6 cellular contexts compared by ENCODE assay signal in genomic region chr20:3092611-3093379, GRCh38. TPM values are rescaled to one million over a fixed set of nuclear protein-coding genes. Genes with fewer than 3 reads are reported as not detected.
DNase-seq lines count a peak whose midpoint lies in the region; FAIRE-seq and TF ChIP-seq lines count a peak whose summit lies in the region.

No MANE protein-coding gene starts in this region.

- H3K27ac ChIP-seq in GM23248 (no peak overlapping the region), neural progenitor cell (no peak overlapping the region), SJCRH30 (no peak overlapping the region)

- H3K4me3 Mint-ChIP-seq in neural progenitor cell = no peak overlapping the region

- FAIRE-seq in GM19239 (lab: Jason Lieb, UNC) = no peak

- WGBS in GM23248 (ENCODE audit: low coverage in 1 of 2, low lambda C conversion rate in 2 of 2, missing lambda C conversion rate in 2 of 2), 2 experiments = 17 to 19% methylated on average over 37 to 47 of the region's 81 CpGs

- H3F3A ChIP-seq in GM23248 (ENCODE audit: insufficient read depth) (no peaks in the 10 kb centered on the region), neural progenitor cell (ENCODE audit: low read depth) (no peaks in the 10 kb centered on the region)

- DNase-seq in GM23248 = peak; percentile 30
- peak; percentile 26 for DNase-seq in activated naive CD8-positive, alpha-beta T cell treated with anti-CD3 and anti-CD28 coated beads, Interleukin-2, amount 50 U/mL, for 16 hours (ENCODE audit: low read depth, low spot score)
- DNase-seq in neural progenitor cell (ENCODE audit: low spot score) = peak; percentile 45
- no peak for DNase-seq in GM19239 (ENCODE audit: insufficient read length, low spot score)
- DNase-seq in NCI-H128 (lab: John Stamatoyannopoulos, UW; ENCODE audit: unreplicated experiment) = no peak
- DNase-seq in SJCRH30 = no peak

- H3K4me3 ChIP-seq in GM23248 (peak overlapping the region; percentile 64), neural progenitor cell (peak overlapping the region; percentile 33), SJCRH30 (no peak overlapping the region)

- H3K4me2 ChIP-seq in GM23248 (ENCODE audit: unreplicated experiment) (peak overlapping the region; percentile 54), neural progenitor cell (peak overlapping the region; percentile 66)

- H2AFZ ChIP-seq in GM23248 (peak overlapping the region; percentile 78), neural progenitor cell (replicated peaks) (peak overlapping the region; percentile 92)

- H3K9ac ChIP-seq in GM23248 (peak overlapping the region; percentile 46; the same call in 1 of the 2 replicates), neural progenitor cell (no peak overlapping the region)

- H3K4me1 Mint-ChIP-seq in neural progenitor cell = no peaks in the 10 kb centered on the region

- H3K36me3 Mint-ChIP-seq in neural progenitor cell = no peaks in the 10 kb centered on the region

- H3K27ac Mint-ChIP-seq in neural progenitor cell = no peak overlapping the region

- in situ Hi-C loops in GM23248 (cut with MboI) = no loop called here

- no peaks in the 10 kb centered on the region for H3K9me3 ChIP-seq in GM23248 (ENCODE audit: low read depth)
- H3K9me3 ChIP-seq in neural progenitor cell (ENCODE audit: low read depth) = no peaks in the 10 kb centered on the region
- no peaks in the 10 kb centered on the region for H3K9me3 ChIP-seq in SJCRH30 (replicated peaks)

- H3K36me3 ChIP-seq in GM23248 (ENCODE audit: low read depth) = no peaks in the 10 kb centered on the region
- H3K36me3 ChIP-seq in neural progenitor cell = no peaks in the 10 kb centered on the region
- no peaks in the 10 kb centered on the region for H3K36me3 ChIP-seq in SJCRH30

- H3K9me3 Mint-ChIP-seq in neural progenitor cell = no peaks in the 10 kb centered on the region

- H3K9me2 ChIP-seq in GM23248 (ENCODE audit: insufficient read depth) = no peaks in the 10 kb centered on the region

- H4K20me1 ChIP-seq in GM23248 (ENCODE audit: insufficient read depth) (no peaks in the 10 kb centered on the region), neural progenitor cell (ENCODE audit: low read depth) (no peaks in the 10 kb centered on the region)

- no peaks in the 10 kb centered on the region for H3K4me1 ChIP-seq in GM23248 (ENCODE audit: insufficient read depth)
- H3K4me1 ChIP-seq in neural progenitor cell = no peaks in the 10 kb centered on the region
- H3K4me1 ChIP-seq in SJCRH30 = no peaks in the 10 kb centered on the region

- no peaks in the 10 kb centered on the region for H3K79me2 ChIP-seq in GM23248 (ENCODE audit: insufficient read depth)
- H3K79me2 ChIP-seq in neural progenitor cell (ENCODE audit: low read depth) = no peaks in the 10 kb centered on the region

- H3K27me3 ChIP-seq in GM23248 (replicated peaks; ENCODE audit: insufficient read depth) = peaks cover 4% of the 10 kb centered on the region; the same call in 1 of the 2 replicates
- H3K27me3 ChIP-seq in neural progenitor cell = peaks cover 41% of the 10 kb centered on the region
- H3K27me3 ChIP-seq in SJCRH30 = no peaks in the 10 kb centered on the region

- TF ChIP-seq CTCF in neural progenitor cell (IDR thresholded peaks at IDR 0.05) = no peak

- H3K27me3 Mint-ChIP-seq in neural progenitor cell (ENCODE audit: insufficient read depth, low read depth) = peaks cover 4% of the 10 kb centered on the region

RNA-seq across cellular contexts. Expression of gene AVP, which starts 8.3 kb away (rescaled TPM):
- total RNA-seq in GM23248 (2014; rRNA removed; shearing (Covaris generic)) = not detected in 2 replicates
- not detected in 2 replicates for polyA plus RNA-seq in GM23248 (2016; fragmentation: Nextera tagmentation; extraction: Ambion mirVana)
- total RNA-seq in neural progenitor cell (ENCODE audit: low replicate concordance) = not detected in 2 replicates
- not detected in 2 replicates for total RNA-seq in SJCRH30 (2014; rRNA removed; shearing (Covaris generic))

RNA-seq across cellular contexts. Expression of gene OXT, which starts 21.4 kb away (rescaled TPM):
- total RNA-seq in GM23248 (2014; rRNA removed; shearing (Covaris generic)) = not detected in 2 replicates
- polyA plus RNA-seq in GM23248 (2016; fragmentation: Nextera tagmentation; extraction: Ambion mirVana) = 0.40 and 0.70 TPM in 2 replicates
- not detected in 2 replicates for total RNA-seq in neural progenitor cell (ENCODE audit: low replicate concordance)
- total RNA-seq in SJCRH30 (2014; rRNA removed; shearing (Covaris generic)) = not detected in 2 replicates

RNA-seq across cellular contexts. Expression of gene MRPS26, which starts 46.9 kb away (rescaled TPM):
- 24.2 and 48.2 TPM in 2 replicates for total RNA-seq in GM23248 (2014; rRNA removed; shearing (Covaris generic))
- 44.5 and 48.2 TPM in 2 replicates for polyA plus RNA-seq in GM23248 (2016; fragmentation: Nextera tagmentation; extraction: Ambion mirVana)
- total RNA-seq in neural progenitor cell (ENCODE audit: low replicate concordance) = 37.0 and 71.8 TPM in 2 replicates
- 46.2 and 46.5 TPM in 2 replicates for total RNA-seq in SJCRH30 (2014; rRNA removed; shearing (Covaris generic))

RNA-seq across cellular contexts. Expression of gene GNRH2, which starts 49.4 kb away (rescaled TPM):
- not detected in 2 replicates for total RNA-seq in GM23248 (2014; rRNA removed; shearing (Covaris generic))
- not detected in 2 replicates for polyA plus RNA-seq in GM23248 (2016; fragmentation: Nextera tagmentation; extraction: Ambion mirVana)
- total RNA-seq in neural progenitor cell (ENCODE audit: low replicate concordance) = 0.37 TPM in 1 of 2 replicates, not detected in the other
- total RNA-seq in SJCRH30 (2014; rRNA removed; shearing (Covaris generic)) = 0.43 TPM in 1 of 2 replicates, not detected in the other

Comparison
In these comparisons a context has a peak if more than half of its experiments do, and no peak if none do; other contexts are left out.
1. DNase-seq: peak in GM23248 (single experiment), activated naive CD8-positive, alpha-beta T cell treated with anti-CD3 and anti-CD28 coated beads, Interleukin-2, amount 50 U/mL, for 16 hours (single experiment) and neural progenitor cell (single experiment); none in GM19239 (single experiment), NCI-H128 (single experiment) and SJCRH30 (0 of 2).